In the genomic region with DNA sequence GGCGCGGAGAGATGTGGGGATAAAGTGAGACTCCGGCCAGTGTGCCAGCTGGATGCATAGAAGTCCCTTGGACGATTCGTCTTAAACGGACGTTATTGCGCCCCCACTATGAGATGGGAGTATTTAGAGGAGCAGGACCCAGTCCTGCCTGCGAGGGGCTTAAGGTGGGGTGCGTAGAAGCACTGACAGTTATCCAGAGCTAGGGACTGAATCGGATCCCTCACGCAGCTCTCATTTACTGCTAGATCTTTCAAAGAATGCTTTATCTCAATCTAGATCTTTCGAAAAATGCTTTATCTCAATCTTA, we compare ENCODE assay signal across 8 cellular contexts. TPM values are rescaled to one million over a fixed set of nuclear protein-coding genes. Genes with fewer than 3 reads are reported as not detected.
A peak's percentile ranks its signal among the peaks of the same experiment; 100 is the strongest.
DNase-seq lines count a peak whose midpoint lies in the region; ATAC-seq, FAIRE-seq and TF ChIP-seq lines count a peak whose summit lies in the region.

No MANE protein-coding gene starts in this region.

- H3K27me3 ChIP-seq in thyroid gland = no peaks in the 10 kb centered on the region

- ATAC-seq in HG02623 (IDR thresholded peaks at IDR 0.05; ENCODE audit: unreplicated experiment) (peak; percentile 5), GM18517 (IDR thresholded peaks at IDR 0.05; ENCODE audit: unreplicated experiment) (no peak)

- H3K4me3 Mint-ChIP-seq in activated naive CD8-positive, alpha-beta T cell = peak overlapping the region; percentile 98

- intact Hi-C loops in kidney (cut with DNase I) = no loop called here
- intact Hi-C loops in thyroid gland (cut with DNase I) = no loop called here

- peaks cover 21% of the 10 kb centered on the region for H3K36me3 Mint-ChIP-seq in activated naive CD8-positive, alpha-beta T cell

- WGBS in thyroid gland, 2 donors = 10 to 11% methylated on average over 13 of the region's 13 CpGs

- peak overlapping the region; percentile 11 to 70 for H3K9ac ChIP-seq in kidney (ENCODE audit: low read length in 2 of 2)

- H3K4me1 ChIP-seq in kidney (ENCODE audit: control insufficient read depth in 1 of 2, insufficient read depth in 1 of 2, low read depth in 1 of 2, low read length in 2 of 2) = peaks cover 0 to 3% of the 10 kb centered on the region in 2 donors
- H3K4me1 ChIP-seq in thyroid gland = peaks cover 19 to 27% of the 10 kb centered on the region in 2 donors

- H3K9me3 ChIP-seq in kidney (ENCODE audit: control insufficient read depth in 1 of 2, low read length in 2 of 2) (no peaks in the 10 kb centered on the region), thyroid gland (no peaks in the 10 kb centered on the region)

- H3K4me3 ChIP-seq in kidney (ENCODE audit: low read length in 2 of 2) = peak overlapping the region; percentile 78 to 81
- peak overlapping the region; percentile 62 to 92 (median 92) for H3K4me3 ChIP-seq in thyroid gland (replicated peaks in 1 of 3)

- H3K27ac ChIP-seq in kidney (ENCODE audit: low read depth in 2 of 2, low read length in 2 of 2) = peak overlapping the region; percentile 46 to 74
- H3K27ac ChIP-seq in thyroid gland = peak overlapping the region; percentile 88 to 92 (median 89)

- H3K36me3 ChIP-seq in kidney (ENCODE audit: control insufficient read depth in 1 of 2, insufficient read depth in 2 of 2, low read length in 2 of 2) = no peaks in the 10 kb centered on the region
- H3K36me3 ChIP-seq in thyroid gland = no peaks in the 10 kb centered on the region

- peak overlapping the region; percentile 97 for H3K27ac Mint-ChIP-seq in activated naive CD8-positive, alpha-beta T cell

- FAIRE-seq in kidney (lab: Jason Lieb, UNC) = no peak

- no peaks in the 10 kb centered on the region for H3K9me3 Mint-ChIP-seq in activated naive CD8-positive, alpha-beta T cell (ENCODE audit: low read depth)

- DNase-seq in kidney = no peak
- no peak for DNase-seq in thyroid gland
- DNase-seq in occipital lobe (lab: John Stamatoyannopoulos, UW) = no peak
- DNase-seq in NCI-H69 (lab: John Stamatoyannopoulos, UW) = no peak

- no peak for TF ChIP-seq POLR2A in thyroid gland (IDR thresholded peaks at IDR 0.05)

- TF ChIP-seq CTCF in GM12874 (IDR thresholded peaks at IDR 0.05; ENCODE audit: insufficient read depth, low read depth, low read length) = 0 out of 2 replicates have a peak, but pooled peaks have one; percentile 3
- TF ChIP-seq CTCF in kidney (IDR thresholded peaks at IDR 0.05; ENCODE audit: borderline replicate concordance, extremely low read depth, insufficient read depth) = no peak
- no peak for TF ChIP-seq CTCF in thyroid gland (IDR thresholded peaks at IDR 0.05)

- peaks cover 72% of the 10 kb centered on the region for H3K4me1 Mint-ChIP-seq in activated naive CD8-positive, alpha-beta T cell (ENCODE audit: low read depth)

- no peaks in the 10 kb centered on the region for H3K27me3 Mint-ChIP-seq in activated naive CD8-positive, alpha-beta T cell

RNA-seq across cellular contexts. Expression of gene NT5E, which starts 0.6 kb away (rescaled TPM):
- total RNA-seq in kidney = 41.0 TPM
- 13.1 TPM for polyA plus RNA-seq in kidney (ENCODE audit: insufficient read depth, low read depth, low replicate concordance)
- 100 to 1,000 TPM in 3 of 4 donors, 10 to 100 TPM in 1; 89.6 to 174 (median 122) TPM for total RNA-seq in thyroid gland
- total RNA-seq in occipital lobe = 4.7 TPM
